In genomic region chr6:100022847-100023246, GRCh38 we compare ENCODE assay signal across 1 cellular context.
TF ChIP-seq lines count a peak whose summit lies in the region.

No MANE protein-coding gene starts in this region.

TF ChIP-seq in H1, 55 proteins besides CTCF, POLR2A, EP300 and RAD21:
- no peak for TF ChIP-seq MAX (IDR thresholded peaks at IDR 0.05)
- TF ChIP-seq JUND (IDR thresholded peaks at IDR 0.05; ENCODE audit: low read length) = no peak
- no peak for TF ChIP-seq USF2 (IDR thresholded peaks at IDR 0.05; ENCODE audit: low read length)
- no peak for TF ChIP-seq GTF2F1 (IDR thresholded peaks at IDR 0.05; ENCODE audit: borderline replicate concordance, low read depth, low read length)
- TF ChIP-seq SIRT6 (IDR thresholded peaks at IDR 0.05; ENCODE audit: low read length) = no peak
- TF ChIP-seq CEBPB (IDR thresholded peaks at IDR 0.05; ENCODE audit: low read depth, low read length) = no peak
- TF ChIP-seq SIX5 (IDR thresholded peaks at IDR 0.05; ENCODE audit: low read depth, low read length) = no peak
- TF ChIP-seq PHF8 (conservative IDR thresholded peaks at IDR 0.05; ENCODE audit: low read depth, low read length) = no peak
